In the genomic region with DNA sequence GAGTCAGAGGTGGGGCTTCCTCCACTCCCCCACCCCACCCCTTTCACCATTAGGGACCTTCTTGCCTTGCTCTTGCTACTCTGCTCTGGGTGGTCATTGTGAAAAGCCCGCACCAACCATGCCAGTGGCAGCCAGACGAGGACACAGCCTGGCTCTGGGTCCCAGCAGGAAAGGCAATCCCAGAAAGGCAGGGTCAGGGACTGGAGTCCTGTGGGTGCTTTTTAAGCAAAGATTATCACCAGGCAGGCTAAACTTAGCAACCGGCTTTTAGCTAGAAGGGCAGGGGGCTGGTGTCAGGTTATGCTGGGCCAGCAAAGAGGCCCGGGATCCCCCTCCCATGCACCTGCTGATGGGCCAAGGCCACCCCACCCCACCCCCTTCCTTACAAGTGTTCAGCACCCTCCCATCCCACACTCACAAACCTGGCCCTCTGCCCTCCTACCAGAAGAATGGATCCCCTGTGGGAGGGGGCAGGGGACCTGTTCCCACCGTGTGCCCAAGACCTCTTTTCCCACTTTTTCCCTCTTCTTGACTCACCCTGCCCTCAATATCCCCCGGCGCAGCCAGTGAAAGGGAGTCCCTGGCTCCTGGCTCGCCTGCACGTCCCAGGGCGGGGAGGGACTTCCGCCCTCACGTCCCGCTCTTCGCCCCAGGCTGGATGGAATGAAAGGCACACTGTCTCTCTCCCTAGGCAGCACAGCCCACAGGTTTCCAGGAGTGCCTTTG, we compare ENCODE assay signal across 8 cellular contexts. TPM values are rescaled to one million over a fixed set of nuclear protein-coding genes. Genes with fewer than 3 reads are reported as not detected.
A peak's percentile ranks its signal among the peaks of the same experiment; 100 is the strongest.
DNase-seq lines count a peak whose midpoint lies in the region; ATAC-seq and TF ChIP-seq lines count a peak whose summit lies in the region.

No MANE protein-coding gene starts in this region.

- no peaks in the 10 kb centered on the region for H3K9me3 Mint-ChIP-seq in CD4-positive, alpha-beta T cell

- H3K4me1 ChIP-seq in PC-9 (replicated peaks; ENCODE audit: insufficient read depth) (peaks cover 64% of the 10 kb centered on the region), hepatocyte (ENCODE audit: insufficient read depth) (peaks cover 29% of the 10 kb centered on the region), prostate gland (replicated peaks) (peaks cover 12% of the 10 kb centered on the region)

- peaks cover 34% of the 10 kb centered on the region for H4K20me1 ChIP-seq in PC-9 (ENCODE audit: insufficient read depth)
- H4K20me1 ChIP-seq in hepatocyte (ENCODE audit: insufficient read depth, poor library complexity, severe bottlenecking), result peaks cover 35% of the 10 kb centered on the region

- H2AFZ ChIP-seq in PC-9 (peak overlapping the region; percentile 77), hepatocyte (peak overlapping the region; percentile 57)

- intact Hi-C loops in CD4-positive, alpha-beta T cell (cut with DNase I, micrococcal nuclease), result no loop called here
- intact Hi-C loops in PC-9 (cut with micrococcal nuclease; ENCODE audit: unreplicated experiment) (loop anchor here (1.0 to 10.0 kb wide), 9 partner anchors 7 to 548 kb away; a partner anchor contains a TSS), prostate gland (cut with DNase I) (no loop called here)

- no peaks in the 10 kb centered on the region for H3K27me3 ChIP-seq in CD4-positive, alpha-beta T cell (ENCODE audit: control insufficient read depth, insufficient read depth, low read length)
- H3K27me3 ChIP-seq in PC-9 (ENCODE audit: insufficient read depth, low read depth), result no peaks in the 10 kb centered on the region
- no peaks in the 10 kb centered on the region for H3K27me3 ChIP-seq in hepatocyte
- H3K27me3 ChIP-seq in prostate gland (replicated peaks; ENCODE audit: insufficient read depth), result no peaks in the 10 kb centered on the region

- H3K9me3 ChIP-seq in CD4-positive, alpha-beta T cell (ENCODE audit: control insufficient read depth, low read length), result no peaks in the 10 kb centered on the region
- H3K9me3 ChIP-seq in PC-9 (ENCODE audit: insufficient read depth, low read depth) (no peaks in the 10 kb centered on the region), hepatocyte (ENCODE audit: low read depth) (no peaks in the 10 kb centered on the region), prostate gland (no peaks in the 10 kb centered on the region)

- WGBS in hepatocyte (ENCODE audit: low lambda C conversion rate, missing lambda C conversion rate), result 2% methylated on average over 13 of the region's 14 CpGs
- WGBS in prostate gland, result under 1% methylated on average over 14 of the region's 14 CpGs

- peaks cover 92% of the 10 kb centered on the region for H3F3A ChIP-seq in PC-9 (ENCODE audit: insufficient read depth, low read depth)

- H3K4me3 ChIP-seq in PC-9 (peak overlapping the region; percentile 97), hepatocyte (peak overlapping the region; percentile 17), prostate gland (peak overlapping the region; percentile 67 to 90)

- CTCF ChIA-PET in CD4-positive, alpha-beta T cell (lab: Charles Lee), result interaction anchor here (1.0 to 1.3 kb wide), 4 partner anchors 21 to 210 kb away, joined by 3 to 7 read pairs (median 4); no protein-coding TSS in a partner anchor
- CTCF ChIA-PET in PC-9 (lab: Charles Lee), result interaction anchor here (0.6 to 1.0 kb wide), 3 partner anchors 72 to 544 kb away, joined by 3 read pairs; no protein-coding TSS in a partner anchor

- TF ChIP-seq CTCF in CD4-positive, alpha-beta T cell (IDR thresholded peaks at IDR 0.05), result no peak
- no peak for TF ChIP-seq CTCF in PC-9 (conservative IDR thresholded peaks at IDR 0.05)
- TF ChIP-seq CTCF in hepatocyte (IDR thresholded peaks at IDR 0.05; ENCODE audit: poor library complexity), result no peak
- TF ChIP-seq CTCF in prostate gland (IDR thresholded peaks at IDR 0.05), result no peak

- no peak for ATAC-seq in CD4-positive, alpha-beta T cell (ENCODE audit: poor library complexity)
- ATAC-seq in GM19043 (IDR thresholded peaks at IDR 0.05; ENCODE audit: low read depth, unreplicated experiment), result peak; percentile 12
- no peak for ATAC-seq in GM19452 (IDR thresholded peaks at IDR 0.05; ENCODE audit: unreplicated experiment)

- H3K36me3 Mint-ChIP-seq in CD4-positive, alpha-beta T cell (ENCODE audit: low read depth), result peaks cover 87% of the 10 kb centered on the region

- POLR2A ChIA-PET in CD4-positive, alpha-beta T cell (lab: Charles Lee), result interaction anchor here (1.2 to 1.6 kb wide), 6 partner anchors 40 to 198 kb away, joined by 3 to 15 read pairs (median 8); a partner anchor contains a TSS
- POLR2A ChIA-PET in PC-9 (lab: Charles Lee; ENCODE audit: unreplicated experiment), result interaction anchor here (0.5 to 1.6 kb wide), 18 partner anchors 62 to 536 kb away, joined by 3 to 18 read pairs (median 4); a partner anchor contains a TSS

- peaks cover 52% of the 10 kb centered on the region for H3K36me3 ChIP-seq in PC-9 (ENCODE audit: low read depth)
- H3K36me3 ChIP-seq in hepatocyte (replicated peaks; ENCODE audit: insufficient read depth, low read depth), result no peaks in the 10 kb centered on the region
- peaks cover 8 to 27% of the 10 kb centered on the region in 2 donors for H3K36me3 ChIP-seq in prostate gland

- BruUV-seq in PC-9 (replicated peaks; lab: Mats Ljungman, UMichigan), result no TSS peak

- peak overlapping the region; percentile 90 for H3K27ac Mint-ChIP-seq in CD4-positive, alpha-beta T cell

- peak overlapping the region; percentile 96 for H3K4me3 Mint-ChIP-seq in CD4-positive, alpha-beta T cell

- H3K79me2 ChIP-seq in PC-9 (ENCODE audit: low read depth), result peaks cover 67% of the 10 kb centered on the region
- H3K79me2 ChIP-seq in hepatocyte, result peaks cover 39% of the 10 kb centered on the region

- no peaks in the 10 kb centered on the region for H3K27me3 Mint-ChIP-seq in CD4-positive, alpha-beta T cell

- H3K9me2 ChIP-seq in PC-9 (ENCODE audit: insufficient read depth) (no peaks in the 10 kb centered on the region), hepatocyte (replicated peaks; ENCODE audit: insufficient read depth) (no peaks in the 10 kb centered on the region)

- H3K4me2 ChIP-seq in PC-9 (peak overlapping the region; percentile 96), hepatocyte (peak overlapping the region; percentile 82)

- peaks cover 52% of the 10 kb centered on the region for H3K4me1 Mint-ChIP-seq in CD4-positive, alpha-beta T cell (ENCODE audit: low read depth)

- peak overlapping the region; percentile 93 for H3K27ac ChIP-seq in CD4-positive, alpha-beta T cell (ENCODE audit: low read depth, low read length)
- H3K27ac ChIP-seq in PC-9, result peak overlapping the region; percentile 83
- H3K27ac ChIP-seq in hepatocyte, result peak overlapping the region; percentile 92
- peak overlapping the region; percentile 90 to 93 for H3K27ac ChIP-seq in prostate gland

- DNase-seq in CD4-positive, alpha-beta T cell, result peak in 1 of 10 experiments; percentile 38
- DNase-seq in HT1080 (ENCODE audit: low read depth), result peak; percentile 82
- DNase-seq in PC-9, result peak; percentile 78 to 87
- peak; percentile 86 for DNase-seq in astrocyte of the hippocampus (ENCODE audit: low read depth, low spot score)
- DNase-seq in hepatocyte (ENCODE audit: low spot score), result peak; percentile 88
- peak; percentile 59 for DNase-seq in prostate gland (ENCODE audit: low spot score)

- TF ChIP-seq POLR2A in prostate gland (IDR thresholded peaks at IDR 0.05), result no peak

RNA-seq across cellular contexts. Expression of a gene that starts 1.2 kb away (rescaled TPM):
- total RNA-seq in CD4-positive, alpha-beta T cell, result 100 to 1,000 TPM; 498 to 508 TPM
- total RNA-seq in HT1080 (2014; rRNA removed; shearing (Covaris generic)), result 10,781 and 12,621 TPM in 2 replicates
- 11,296 and 12,050 TPM in 2 replicates for polyA plus RNA-seq in HT1080 (2015; cell fraction: cytosol; rRNA removed)
- polyA plus RNA-seq in HT1080 (2015; cell fraction: nucleus; rRNA removed), result 8,622 and 9,151 TPM in 2 replicates
- total RNA-seq in PC-9 (2021), result 6,143 and 8,169 TPM in 2 replicates
- total RNA-seq in hepatocyte, result 1,719 and 1,827 TPM in 2 replicates
- polyA plus RNA-seq in hepatocyte, result 2,607 and 2,708 TPM in 2 replicates
- 1,000 to 10,000 TPM; 1,469 to 2,105 TPM for total RNA-seq in prostate gland

RNA-seq across cellular contexts. Expression of a gene that starts 22.8 kb away (rescaled TPM):
- 10 to 100 TPM; 21.6 to 21.9 TPM for total RNA-seq in CD4-positive, alpha-beta T cell
- 7.7 and 9.5 TPM in 2 replicates for total RNA-seq in HT1080 (2014; rRNA removed; shearing (Covaris generic))
- polyA plus RNA-seq in HT1080 (2015; cell fraction: cytosol; rRNA removed), result 9.8 and 10.5 TPM in 2 replicates
- polyA plus RNA-seq in HT1080 (2015; cell fraction: nucleus; rRNA removed), result 46.3 and 49.9 TPM in 2 replicates
- total RNA-seq in PC-9 (2021), result 0.65 and 0.70 TPM in 2 replicates
- 5.4 and 7.5 TPM in 2 replicates for total RNA-seq in hepatocyte
- 11.2 and 15.2 TPM in 2 replicates for polyA plus RNA-seq in hepatocyte
- 10 to 100 TPM in 1 of 2 donors, 1 to 10 TPM in 1; 4.8 to 22.9 TPM for total RNA-seq in prostate gland

RNA-seq across cellular contexts. Expression of a gene that starts 35.0 kb away (rescaled TPM):
- total RNA-seq in CD4-positive, alpha-beta T cell, result 10 to 100 TPM; 75.3 to 76.8 TPM
- 80.0 and 90.1 TPM in 2 replicates for total RNA-seq in HT1080 (2014; rRNA removed; shearing (Covaris generic))
- 32.2 and 39.2 TPM in 2 replicates for polyA plus RNA-seq in HT1080 (2015; cell fraction: cytosol; rRNA removed)
- 208 and 217 TPM in 2 replicates for polyA plus RNA-seq in HT1080 (2015; cell fraction: nucleus; rRNA removed)
- total RNA-seq in PC-9 (2021) (97.5 and 101 TPM in 2 replicates), hepatocyte (36.1 and 40.3 TPM in 2 replicates), prostate gland (10 to 100 TPM; 14.5 to 42.9 TPM)
- polyA plus RNA-seq in hepatocyte, result 37.8 and 38.1 TPM in 2 replicates

RNA-seq across cellular contexts. Expression of a gene that starts 39.2 kb away (rescaled TPM):
- 10 to 100 TPM; 13.7 to 14.9 TPM for total RNA-seq in CD4-positive, alpha-beta T cell
- total RNA-seq in HT1080 (2014; rRNA removed; shearing (Covaris generic)), result 158 and 173 TPM in 2 replicates
- 96.4 and 104 TPM in 2 replicates for polyA plus RNA-seq in HT1080 (2015; cell fraction: cytosol; rRNA removed)
- 243 and 326 TPM in 2 replicates for polyA plus RNA-seq in HT1080 (2015; cell fraction: nucleus; rRNA removed)
- 220 and 266 TPM in 2 replicates for total RNA-seq in PC-9 (2021)
- 26.7 and 31.4 TPM in 2 replicates for total RNA-seq in hepatocyte
- polyA plus RNA-seq in hepatocyte, result 13.7 and 17.4 TPM in 2 replicates
- total RNA-seq in prostate gland, result 10 to 100 TPM; 86.7 to 99.0 TPM

RNA-seq across cellular contexts. Expression of a gene that starts 40.0 kb away (rescaled TPM):
- 10 to 100 TPM; 15.1 to 16.7 TPM for total RNA-seq in CD4-positive, alpha-beta T cell
- total RNA-seq in HT1080 (2014; rRNA removed; shearing (Covaris generic)), result 241 and 261 TPM in 2 replicates
- 190 and 195 TPM in 2 replicates for polyA plus RNA-seq in HT1080 (2015; cell fraction: cytosol; rRNA removed)
- 84.4 and 87.7 TPM in 2 replicates for polyA plus RNA-seq in HT1080 (2015; cell fraction: nucleus; rRNA removed)
- total RNA-seq in PC-9 (2021) (432 and 456 TPM in 2 replicates), hepatocyte (57.4 and 81.6 TPM in 2 replicates), prostate gland (10 to 100 TPM; 70.3 to 80.2 TPM)
- polyA plus RNA-seq in hepatocyte, result 231 and 267 TPM in 2 replicates

Comparison
In these comparisons a context has a peak if more than half of its experiments do, and no peak if none do; other contexts are left out.
1. H3K4me3 ChIP-seq: peak in every context shown above with its lines; median percentile 97 in PC-9; 78 in prostate gland; 17 in hepatocyte.